17 cellular contexts compared by ENCODE assay signal in genomic region chr11:2914475-2915195, GRCh38. TPM values are rescaled to one million over a fixed set of nuclear protein-coding genes. Genes with fewer than 3 reads are reported as not detected.
DNase-seq lines count a peak whose midpoint lies in the region; ATAC-seq and TF ChIP-seq lines count a peak whose summit lies in the region.
"Had no signal": no experiment of that assay in that cellular context is flagged by ENCODE, and none has a peak within 500 bp of the region (broad histone marks: within the 10 kb centered on the region; RNA-seq: fewer than 3 reads in every experiment).

No MANE protein-coding gene starts in this region.

- H3K27me3 ChIP-seq in breast epithelium (no peaks in the 10 kb centered on the region), left ventricle myocardium inferior (ENCODE audit: low read depth) (peaks cover 3% of the 10 kb centered on the region), adrenal gland (no peaks in the 10 kb centered on the region)
- H3K27me3 ChIP-seq: foreskin keratinocyte, right lobe of liver, tibial artery had no signal

- peaks cover 28% of the 10 kb centered on the region for H3K4me1 Mint-ChIP-seq in MCF 10A (ENCODE audit: insufficient read depth, unreplicated experiment)

- peaks cover 6% of the 10 kb centered on the region for H3K36me3 Mint-ChIP-seq in MCF 10A (ENCODE audit: insufficient read depth, unreplicated experiment)

- TF ChIP-seq CTCF in breast epithelium (IDR thresholded peaks at IDR 0.05): no peak
- no peak for TF ChIP-seq CTCF in MCF 10A (IDR thresholded peaks at IDR 0.05; ENCODE audit: unreplicated experiment)
- TF ChIP-seq CTCF in left ventricle myocardium inferior (IDR thresholded peaks at IDR 0.05; ENCODE audit: borderline replicate concordance): no peak
- no peak for TF ChIP-seq CTCF in adrenal gland (IDR thresholded peaks at IDR 0.05)
- TF ChIP-seq CTCF in GM10248 (IDR thresholded peaks at IDR 0.05; ENCODE audit: control extremely low read depth, extremely low read depth, low read depth, missing control alignments): no peak

- H3K27me3 Mint-ChIP-seq in MCF 10A (ENCODE audit: insufficient read depth, unreplicated experiment): no peaks in the 10 kb centered on the region

- H3K27ac ChIP-seq in breast epithelium (peak overlapping the region; percentile 87 to 94), left ventricle myocardium inferior (replicated peaks) (peak overlapping the region; percentile 65), adrenal gland (no peak overlapping the region)
- H3K27ac ChIP-seq: foreskin keratinocyte, right lobe of liver, tibial artery had no signal

- 81 to 93% (median 85%) methylated on average over 7 to 18 of the region's 18 CpGs for WGBS in adrenal gland, 4 donors

- DNase-seq in breast epithelium (ENCODE audit: low spot score in 2 of 2) (no peak), MCF 10A (ENCODE audit: unreplicated experiment) (no peak), RPMI8226 (peak; percentile 74), left ventricle myocardium inferior (peak; percentile 76), adrenal gland (no peak), GM10248 (ENCODE audit: extremely low spot score) (no peak)
- DNase-seq in stimulated activated CD4-positive, alpha-beta T cell treated with anti-CD3 and anti-CD28 coated beads, Interleukin-1b, Interleukin-23, amount 100 ng/mL, for 48 hours: no peak
- DNase-seq: activated T-cell treated with anti-CD3 and anti-CD28 coated beads, Interleukin-2, amount 50 U/mL, for 4 hours; cerebellar nuclear complex; foreskin keratinocyte; NCI-H1417 treated with DMSO at 0.1 percent for 48 hours; NCI-H510A treated with DMSO at 0.1 percent for 48 hours; right lobe of liver; stimulated activated CD8-positive, alpha-beta memory T cell treated with anti-CD3 and anti-CD28 coated beads, Interleukin-4, amount 100 ng/mL, for 48 hours; T-helper 9 cell; tibial artery had no signal

- no peak for ATAC-seq in GM18511 (IDR thresholded peaks at IDR 0.05; ENCODE audit: unreplicated experiment)
- ATAC-seq: foreskin keratinocyte, right lobe of liver had no signal

- no peak overlapping the region for H3K27ac Mint-ChIP-seq in MCF 10A (ENCODE audit: low read depth, unreplicated experiment)

- intact Hi-C loops in breast epithelium (cut with DNase I; ENCODE audit: low total_unique reads) (no loop called here), MCF 10A (cut with micrococcal nuclease) (no loop called here), left ventricle myocardium inferior (cut with micrococcal nuclease) (no loop called here), adrenal gland (cut with DNase I) (no loop called here)

- H3K9me3 ChIP-seq in breast epithelium: no peaks in the 10 kb centered on the region
- no peaks in the 10 kb centered on the region for H3K9me3 ChIP-seq in left ventricle myocardium inferior (replicated peaks)
- no peaks in the 10 kb centered on the region for H3K9me3 ChIP-seq in adrenal gland (replicated peaks in 1 of 3)
- H3K9me3 ChIP-seq: right lobe of liver, tibial artery had no signal

- CTCF ChIA-PET in MCF 10A (lab: Yijun Ruan, JAX): interaction anchor here (0.6 kb wide), 1 partner anchor 840 kb away, joined by 3 read pairs; no protein-coding TSS in a partner anchor
- CTCF ChIA-PET in GM10248 (lab: Yijun Ruan, JAX): interaction anchor here (1.7 kb wide), 1 partner anchor 16 kb away, joined by 8 read pairs; no protein-coding TSS in a partner anchor

- H3K4me3 Mint-ChIP-seq in MCF 10A (ENCODE audit: unreplicated experiment): no peak overlapping the region
- H3K4me3 Mint-ChIP-seq: activated T-cell treated with anti-CD3 and anti-CD28 coated beads, Interleukin-2, amount 50 U/mL, for 4 hours had no signal

- no peaks in the 10 kb centered on the region for H3K9me3 Mint-ChIP-seq in MCF 10A (ENCODE audit: unreplicated experiment)
- H3K9me3 Mint-ChIP-seq: activated T-cell treated with anti-CD3 and anti-CD28 coated beads, Interleukin-2, amount 50 U/mL, for 4 hours had no signal

- H3K4me3 ChIP-seq in breast epithelium (no peak overlapping the region), left ventricle myocardium inferior (peak overlapping the region; percentile 47), adrenal gland (no peak overlapping the region)
- H3K4me3 ChIP-seq: right lobe of liver, tibial artery had no signal

- no TSS peak for BruUV-seq in MCF 10A (replicated peaks; lab: Mats Ljungman, UMichigan)

- POLR2A ChIA-PET in MCF 10A (lab: Yijun Ruan, JAX): interaction anchor here (1.0 kb wide), 1 partner anchor 14 kb away, joined by 3 read pairs; the partner anchor contains the start of gene PHLDA2
- POLR2A ChIA-PET in GM10248 (lab: Yijun Ruan, JAX): no interaction called here

- TF ChIP-seq POLR2A in breast epithelium (IDR thresholded peaks at IDR 0.05): no peak
- no peak for TF ChIP-seq POLR2A in adrenal gland (IDR thresholded peaks at IDR 0.05)

- H3K36me3 ChIP-seq in breast epithelium: no peaks in the 10 kb centered on the region
- H3K36me3 ChIP-seq in left ventricle myocardium inferior: no peaks in the 10 kb centered on the region
- H3K36me3 ChIP-seq in adrenal gland (replicated peaks in 1 of 2): no peaks in the 10 kb centered on the region
- H3K36me3 ChIP-seq: right lobe of liver, tibial artery had no signal

- H3K4me1 ChIP-seq in breast epithelium: peaks cover 22 to 33% of the 10 kb centered on the region in 2 donors
- peaks cover 27% of the 10 kb centered on the region for H3K4me1 ChIP-seq in left ventricle myocardium inferior
- no peaks in the 10 kb centered on the region for H3K4me1 ChIP-seq in adrenal gland (replicated peaks in 1 of 2)
- H3K4me1 ChIP-seq: right lobe of liver had no signal

RNA-seq across cellular contexts. Expression of gene PHLDA2, which starts 14.6 kb away (rescaled TPM):
- total RNA-seq in breast epithelium (1 to 10 TPM in 2 of 3 donors, not detected in 1; 2.0 to 2.3 TPM), MCF 10A (2022) (118 and 135 TPM in 2 replicates), left ventricle myocardium inferior (not detected), adrenal gland (1 to 10 TPM in 6 of 8 donors, not detected in 2; 1.4 to 8.7 (median 2.3) TPM)
- 1 to 10 TPM in 2 of 3 donors, not detected in 1; 1.1 to 8.9 TPM for polyA plus RNA-seq in adrenal gland

RNA-seq across cellular contexts. Expression of gene CDKN1C, which starts 29.1 kb away (rescaled TPM):
- total RNA-seq in breast epithelium (100 to 1,000 TPM in 1 of 3 donors, 10 to 100 TPM in 2; 48.2 to 136 (median 88.8) TPM), MCF 10A (2022) (5.7 and 6.9 TPM in 2 replicates), left ventricle myocardium inferior (33.0 TPM), adrenal gland (100 to 1,000 TPM in 7 of 8 donors, 10 to 100 TPM in 1; 32.8 to 817 (median 464) TPM)
- 100 to 1,000 TPM in 2 of 3 donors, 10 to 100 TPM in 1; 17.7 to 229 (median 152) TPM for polyA plus RNA-seq in adrenal gland

Comparison
In these comparisons a context has a peak if more than half of its experiments do, and no peak if none do; other contexts are left out.
1. RNA of gene PHLDA2, which starts 14.6 kb away (total RNA-seq): 118 to 135 TPM in MCF 10A; 1.4 to 8.7 TPM in adrenal gland, 2.0 to 2.3 TPM in breast epithelium and not detected in left ventricle myocardium inferior (single experiment); every median in the first group is over 10 times any median in the second.
2. DNase-seq: peak in RPMI8226 (single experiment) and left ventricle myocardium inferior (single experiment); none in breast epithelium (0 of 2), MCF 10A (single experiment), adrenal gland (0 of 7), GM10248 (single experiment) and stimulated activated CD4-positive, alpha-beta T cell treated with anti-CD3 and anti-CD28 coated beads, Interleukin-1b, Interleukin-23, amount 100 ng/mL, for 48 hours (single experiment).
3. H3K27ac ChIP-seq: peak in breast epithelium (2 of 2) and left ventricle myocardium inferior (single experiment); none in adrenal gland (0 of 5).